In the genomic region with DNA sequence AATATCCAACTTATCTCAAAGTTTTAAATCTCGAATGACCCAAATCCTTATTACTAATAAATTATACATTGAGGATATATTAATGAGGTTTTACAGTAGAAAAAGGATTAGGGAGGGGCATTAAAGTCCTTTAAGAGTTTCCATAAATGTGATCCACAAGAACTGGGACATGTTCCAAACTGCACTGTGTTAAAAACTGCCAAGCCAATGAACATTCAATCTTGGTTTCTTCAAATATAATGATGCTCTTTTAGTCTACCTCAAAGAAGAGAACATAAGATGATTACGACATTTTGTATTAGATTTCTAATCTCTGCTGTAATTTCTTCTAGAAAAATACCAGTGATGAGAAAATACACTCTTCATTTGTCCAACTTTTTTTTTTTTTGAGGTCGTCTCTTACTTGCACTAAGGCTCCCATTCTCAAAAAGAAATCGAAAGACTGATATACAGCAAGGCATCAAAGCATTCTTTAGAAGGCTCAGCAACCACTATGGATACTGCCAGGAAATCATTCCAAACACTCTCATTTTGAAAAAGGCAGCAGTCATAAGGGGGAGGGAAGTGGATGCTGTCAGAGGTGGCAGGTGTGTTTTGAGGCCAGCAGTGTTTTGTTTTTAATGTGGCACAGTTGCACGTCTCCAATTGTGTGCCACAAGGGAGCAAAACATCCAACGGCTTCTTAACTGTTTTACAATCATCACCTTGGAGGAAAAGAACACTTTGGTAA, we compare ENCODE assay signal across 8 cellular contexts. TPM values are rescaled to one million over a fixed set of nuclear protein-coding genes. Genes with fewer than 3 reads are reported as not detected.
DNase-seq lines count a peak whose midpoint lies in the region; ATAC-seq and TF ChIP-seq lines count a peak whose summit lies in the region.

No MANE protein-coding gene starts in this region.

- WGBS in esophagus muscularis mucosa, result 39% methylated on average over 6 of the region's 6 CpGs

- no peak overlapping the region for H3K27ac ChIP-seq in OCI-LY7 (ENCODE audit: low read depth, low read length, poor library complexity, severe bottlenecking)
- peak overlapping the region in 3 of 4 donors; percentile 87 to 98 (median 96) for H3K27ac ChIP-seq in esophagus muscularis mucosa (replicated peaks in 1 of 4)
- no peak overlapping the region for H3K27ac ChIP-seq in skin epidermis

- peaks cover 30% of the 10 kb centered on the region for H3K36me3 ChIP-seq in OCI-LY7 (ENCODE audit: insufficient read depth, low read length)
- H3K36me3 ChIP-seq in esophagus muscularis mucosa, result no peaks in the 10 kb centered on the region

- peaks cover 5% of the 10 kb centered on the region for H3K27me3 Mint-ChIP-seq in activated naive CD4-positive, alpha-beta T cell treated with anti-CD3 and anti-CD28 coated beads, Interleukin-2, amount 10 ng/mL, durations not matched to agents 7 days and 5 days

- H3K27me3 ChIP-seq in esophagus muscularis mucosa, result no peaks in the 10 kb centered on the region

- no peak for TF ChIP-seq EP300 in esophagus muscularis mucosa (IDR thresholded peaks at IDR 0.05)

- H3K9me3 Mint-ChIP-seq in activated naive CD4-positive, alpha-beta T cell treated with anti-CD3 and anti-CD28 coated beads, Interleukin-2, amount 10 ng/mL, durations not matched to agents 7 days and 5 days, result no peaks in the 10 kb centered on the region

- H2AFZ ChIP-seq in OCI-LY7 (ENCODE audit: low read length), result no peak overlapping the region

- H3K36me3 Mint-ChIP-seq in activated naive CD4-positive, alpha-beta T cell treated with anti-CD3 and anti-CD28 coated beads, Interleukin-2, amount 10 ng/mL, durations not matched to agents 7 days and 5 days, result peaks cover 31% of the 10 kb centered on the region

- CTCF ChIA-PET in activated naive CD4-positive, alpha-beta T cell treated with anti-CD3 and anti-CD28 coated beads, Interleukin-2, amount 10 ng/mL, durations not matched to agents 7 days and 5 days (lab: Charles Lee), result no interaction called here
- CTCF ChIA-PET in OCI-LY7 (lab: Charles Lee; ENCODE audit: unreplicated experiment), result no interaction called here

- H3K27ac Mint-ChIP-seq in activated naive CD4-positive, alpha-beta T cell treated with anti-CD3 and anti-CD28 coated beads, Interleukin-2, amount 10 ng/mL, durations not matched to agents 7 days and 5 days, result peak overlapping the region; percentile 83

- peak overlapping the region; percentile 87 for H3K4me3 Mint-ChIP-seq in activated naive CD4-positive, alpha-beta T cell treated with anti-CD3 and anti-CD28 coated beads, Interleukin-2, amount 10 ng/mL, durations not matched to agents 7 days and 5 days

- POLR2A ChIA-PET in OCI-LY7 (lab: Charles Lee), result interaction anchor here (0.6 to 2.8 kb wide), 6 partner anchors 12 to 970 kb away, joined by 3 to 20 read pairs (median 4); no protein-coding TSS in a partner anchor

- H3K4me2 ChIP-seq in OCI-LY7 (ENCODE audit: low read length), result peak overlapping the region; percentile 94

- intact Hi-C loops in OCI-LY7 (cut with micrococcal nuclease; ENCODE audit: unreplicated experiment) (loop anchor here (10.0 kb wide), 1 partner anchor 973 kb away; a partner anchor contains a TSS), esophagus muscularis mucosa (cut with DNase I) (loop anchor here (2.0 kb wide), 1 partner anchor 85 kb away; the partner anchor contains the start of gene APBA1)

- ATAC-seq in esophagus mucosa (no peak), omental fat pad (ENCODE audit: low FRiP score) (no peak)

- H3K4me1 Mint-ChIP-seq in activated naive CD4-positive, alpha-beta T cell treated with anti-CD3 and anti-CD28 coated beads, Interleukin-2, amount 10 ng/mL, durations not matched to agents 7 days and 5 days, result peaks cover 38% of the 10 kb centered on the region

- H4K20me1 ChIP-seq in OCI-LY7 (ENCODE audit: insufficient read depth, low read length), result 0 out of 2 replicates have a peak, but pooled peaks cover 6% of the 10 kb centered on the region

- H3K9me3 ChIP-seq in OCI-LY7 (ENCODE audit: low read length) (no peaks in the 10 kb centered on the region), esophagus muscularis mucosa (no peaks in the 10 kb centered on the region)

- peak overlapping the region; percentile 76 for H3K4me3 ChIP-seq in OCI-LY7 (ENCODE audit: low read depth, low read length, poor library complexity, severe bottlenecking)
- H3K4me3 ChIP-seq in esophagus muscularis mucosa, result peak overlapping the region; percentile 68 to 98 (median 92)
- peak overlapping the region in 4 of 7 experiments; percentile 79 to 90 (median 89) for H3K4me3 ChIP-seq in skin epidermis

- H3K79me2 ChIP-seq in OCI-LY7 (ENCODE audit: insufficient read depth, low read depth, low read length), result peaks cover 59% of the 10 kb centered on the region

- no peak for DNase-seq in activated naive CD4-positive, alpha-beta T cell treated with anti-CD3 and anti-CD28 coated beads, Interleukin-2, amount 10 ng/mL, durations not matched to agents 7 days and 5 days
- DNase-seq in activated naive CD4-positive, alpha-beta T cell (lab: John Stamatoyannopoulos, UW), result no peak
- DNase-seq in OCI-LY7 (ENCODE audit: low spot score) (peak; percentile 37), esophagus muscularis mucosa (ENCODE audit: extremely low spot score) (no peak), omental fat pad (ENCODE audit: low spot score) (no peak)
- no peak for DNase-seq in effector CD4-positive, alpha-beta T cell

- H3K4me1 ChIP-seq in OCI-LY7 (ENCODE audit: insufficient read depth, low read length, poor library complexity, severe bottlenecking), result peaks cover 21% of the 10 kb centered on the region
- H3K4me1 ChIP-seq in esophagus muscularis mucosa, result peaks cover 7 to 48% (median 40%) of the 10 kb centered on the region in 4 donors

- no peaks in the 10 kb centered on the region for H3K9me2 ChIP-seq in OCI-LY7 (ENCODE audit: insufficient read depth, low read length)

- TF ChIP-seq CTCF in OCI-LY7 (conservative IDR thresholded peaks at IDR 0.05; ENCODE audit: low read length) (no peak), esophagus muscularis mucosa (IDR thresholded peaks at IDR 0.05) (no peak), omental fat pad (IDR thresholded peaks at IDR 0.05) (no peak)

- TF ChIP-seq POLR2A in esophagus muscularis mucosa (IDR thresholded peaks at IDR 0.05; ENCODE audit: low read depth), result no peak

- no TSS peak for BruUV-seq in OCI-LY7 (replicated peaks; lab: Mats Ljungman, UMichigan)

RNA-seq across cellular contexts. Expression of gene PTAR1, which starts 1.6 kb away (rescaled TPM):
- total RNA-seq in OCI-LY7 (2014; rRNA removed; shearing (Covaris generic)), result 68.8 and 71.1 TPM in 2 replicates
- total RNA-seq in OCI-LY7 (2022), result 48.2 and 56.4 TPM in 2 replicates
- total RNA-seq in esophagus muscularis mucosa, result 10 to 100 TPM; 47.7 to 68.5 (median 49.7) TPM
- 19.8 TPM for total RNA-seq in esophagus mucosa
- total RNA-seq in omental fat pad, result 10 to 100 TPM; 54.1 to 85.1 (median 61.5) TPM

Comparison
In these comparisons a context has a peak if more than half of its experiments do, and no peak if none do; other contexts are left out.
1. H3K27ac ChIP-seq: peak in esophagus muscularis mucosa (3 of 4); none in OCI-LY7 (single experiment) and skin epidermis (0 of 21).
2. Peak in every context shown above with its lines, with median percentiles within 50 percentile points of each other: H3K4me3 ChIP-seq.